In the genomic region with DNA sequence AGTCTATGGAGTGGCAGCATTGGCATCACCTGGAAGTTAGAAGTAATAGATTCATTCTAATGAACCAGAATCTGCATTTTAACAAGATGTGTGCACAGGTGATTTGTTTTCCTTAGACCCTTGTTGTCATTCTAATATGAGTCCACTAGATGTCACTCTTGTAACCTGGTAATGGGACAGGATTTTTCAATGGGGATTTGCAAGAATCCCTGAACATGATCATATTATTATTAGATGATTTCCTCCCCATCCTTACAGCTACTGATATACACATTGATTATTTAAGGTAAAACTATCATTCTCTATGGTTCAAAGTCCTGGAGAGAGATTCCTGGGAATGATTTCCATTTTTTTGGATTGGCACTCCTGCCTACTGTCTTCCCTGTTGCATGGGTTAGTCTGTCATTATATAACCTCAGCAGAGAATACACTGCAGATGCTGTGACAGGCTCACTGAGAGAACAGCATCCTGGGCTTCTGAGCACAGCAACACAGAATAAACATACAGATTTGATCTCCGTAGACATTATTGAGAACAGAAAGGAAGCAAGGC, we compare ENCODE assay signal across 8 cellular contexts.
DNase-seq lines count a peak whose midpoint lies in the region; ATAC-seq, FAIRE-seq and TF ChIP-seq lines count a peak whose summit lies in the region.

No MANE protein-coding gene starts in this region.

- H3K4me3 Mint-ChIP-seq in naive B cell, result no peak overlapping the region

- TF ChIP-seq CTCF in GM13976 (IDR thresholded peaks at IDR 0.05; ENCODE audit: borderline replicate concordance, control extremely low read depth, extremely low read depth, insufficient read depth, missing control alignments), result peak; percentile 51
- peak; percentile 80 for TF ChIP-seq CTCF in IMR-90 (conservative IDR thresholded peaks at IDR 0.05; ENCODE audit: low read depth, low read length)
- peak; percentile 59 for TF ChIP-seq CTCF in epithelial cell of esophagus (IDR thresholded peaks at IDR 0.05; ENCODE audit: insufficient read depth, low read depth, low read length, missing control alignments)

- peaks cover 2% of the 10 kb centered on the region; the same call in 1 of the 2 replicates for H3K4me1 ChIP-seq in IMR-90 (ENCODE audit: control insufficient read depth, insufficient read depth, low read length)

- ATAC-seq in IMR-90 (ENCODE audit: low read depth), result peak; percentile 69
- ATAC-seq in naive B cell (ENCODE audit: low read depth in 2 of 2), result no peak
- ATAC-seq in GM21723 (IDR thresholded peaks at IDR 0.05; ENCODE audit: unreplicated experiment), result no peak

- H3K9ac ChIP-seq in IMR-90 (ENCODE audit: low read depth, low read length), result no peak overlapping the region; the same call in 1 of the 2 replicates

- peak overlapping the region; percentile 72; the same call in 1 of the 2 replicates for H2BK20ac ChIP-seq in IMR-90 (ENCODE audit: low read depth, low read length)

- H3K36me3 ChIP-seq in IMR-90 (ENCODE audit: control insufficient read depth, insufficient read depth, low read length), result no peaks in the 10 kb centered on the region

- H3K27ac ChIP-seq in IMR-90 (ENCODE audit: insufficient read depth, low read length), result no peak overlapping the region

- DNase-seq in AG08395 (ENCODE audit: low spot score), result peak; percentile 77
- DNase-seq in GM13976 (ENCODE audit: low spot score), result peak; percentile 52
- peak; percentile 74 for DNase-seq in IMR-90
- peak; percentile 60 for DNase-seq in RCC 7860 (ENCODE audit: low spot score)
- peak; percentile 69 for DNase-seq in epithelial cell of esophagus (ENCODE audit: low read depth)
- peak; percentile 11 for DNase-seq in naive B cell
- no peak for DNase-seq in 8988T

- peaks cover 0 to 5% (median 0%) of the 10 kb centered on the region in 7 donors for H3K9me3 Mint-ChIP-seq in naive B cell

- CTCF ChIA-PET in IMR-90 (lab: Yijun Ruan, JAX), result interaction anchor here (0.6 to 2.8 kb wide), 3 partner anchors 96 to 1375 kb away, joined by 3 to 11 read pairs (median 3); no protein-coding TSS in a partner anchor

- peak overlapping the region; percentile 49; the same call in 1 of the 2 replicates for H3K18ac ChIP-seq in IMR-90 (ENCODE audit: low read depth, low read length)

- H3K27ac Mint-ChIP-seq in naive B cell, result no peak overlapping the region

- no peaks in the 10 kb centered on the region for H4K20me1 ChIP-seq in IMR-90 (ENCODE audit: insufficient read depth, low read length)

- in situ Hi-C loops in GM13976 (cut with MboI; ENCODE audit: low sequenced_read_pairs, unreplicated experiment) (loop anchor here (25.0 kb wide), 1 partner anchor 1358 kb away; no protein-coding TSS in a partner anchor), IMR-90 (cut with MboI; ENCODE audit: low sequenced_read_pairs) (loop anchor here (5.0 kb wide), 2 partner anchors 433 to 1378 kb away; no protein-coding TSS in a partner anchor)

- peak; percentile 82 for FAIRE-seq in RCC 7860 (lab: Jason Lieb, UNC)

- peak overlapping the region; percentile 43; the same call in 1 of the 2 replicates for H4K91ac ChIP-seq in IMR-90 (ENCODE audit: insufficient read depth, low read depth, low read length)

- 0 out of 3 replicates have a peak overlapping the region, but pooled peaks have one; percentile 6 for H2BK15ac ChIP-seq in IMR-90 (ENCODE audit: low read depth, low read length)

- no peaks in the 10 kb centered on the region for H3K27me3 ChIP-seq in IMR-90 (ENCODE audit: control insufficient read depth, insufficient read depth, low read length)

- peak overlapping the region; percentile 57; the same call in 1 of the 2 replicates for H4K5ac ChIP-seq in IMR-90 (ENCODE audit: low read depth, low read length)

- intact Hi-C loops in IMR-90 (cut with micrococcal nuclease), result loop anchor here (1.0 kb wide), 5 partner anchors 97 to 1376 kb away; no protein-coding TSS in a partner anchor

- dilution Hi-C loops in IMR-90 (cut with HindIII; ENCODE audit: low sequenced_read_pairs, unreplicated experiment), result no loop called here

- no peaks in the 10 kb centered on the region for H3K79me1 ChIP-seq in IMR-90 (ENCODE audit: low read depth in 1 of 2, low read length in 2 of 2)

- peak overlapping the region; percentile 71 for H2BK120ac ChIP-seq in IMR-90 (ENCODE audit: low read depth, low read length)

- H3K56ac ChIP-seq in IMR-90 (ENCODE audit: extremely low read depth, insufficient read depth, low read length), result no peak overlapping the region

- H2AK5ac ChIP-seq in IMR-90 (ENCODE audit: low read depth, low read length), result no peak overlapping the region

- peak overlapping the region; percentile 51 for H2BK5ac ChIP-seq in IMR-90 (ENCODE audit: low read depth, low read length, poor library complexity, severe bottlenecking)

- WGBS in IMR-90 (ENCODE audit: extremely low coverage in 2 of 2, insufficient read length in 1 of 2), 2 experiments, result no CpG with 5 or more reads among the region's 1 CpG

- no peaks in the 10 kb centered on the region for H3K4me1 Mint-ChIP-seq in naive B cell

- no peaks in the 10 kb centered on the region for H3K27me3 Mint-ChIP-seq in naive B cell

- H3K36me3 Mint-ChIP-seq in naive B cell, result no peaks in the 10 kb centered on the region

- H3K23ac ChIP-seq in IMR-90 (ENCODE audit: low read depth, low read length), result no peak overlapping the region

- POLR2A ChIA-PET in IMR-90 (lab: Charles Lee; ENCODE audit: unreplicated experiment), result no interaction called here

- no peak for TF ChIP-seq POLR2A in IMR-90 (IDR thresholded peaks at IDR 0.05; ENCODE audit: low read depth, low read length)

- peak overlapping the region; percentile 69; the same call in 1 of the 2 replicates for H3K4ac ChIP-seq in IMR-90 (ENCODE audit: low read depth, low read length)

- H3K9me1 ChIP-seq in IMR-90 (ENCODE audit: insufficient read depth, low read length), result no peaks in the 10 kb centered on the region

- peak overlapping the region in 1 of 2 experiments; percentile 51; a peak in 1 of 4 replicates for H4K8ac ChIP-seq in IMR-90 (ENCODE audit: low read depth in 2 of 2, low read length in 2 of 2)

- H3K14ac ChIP-seq in IMR-90 (replicated peaks; ENCODE audit: low read depth, low read length), result no peak overlapping the region

- TF ChIP-seq RAD21 in IMR-90 (IDR thresholded peaks at IDR 0.05; ENCODE audit: low read length), result peak; percentile 95

- H3K4me2 ChIP-seq in IMR-90 (ENCODE audit: low read depth, low read length), result no peak overlapping the region

- H3K4me3 ChIP-seq in IMR-90 (ENCODE audit: insufficient read depth, low read depth, low read length) (no peak overlapping the region), epithelial cell of esophagus (ENCODE audit: low read length) (no peak overlapping the region)

- no peak overlapping the region for H2AFZ ChIP-seq in IMR-90 (replicated peaks; ENCODE audit: low read length, poor library complexity)

- BruUV-seq in IMR-90 (replicated peaks; lab: Mats Ljungman, UMichigan), result no TSS peak

- H3K9me3 ChIP-seq in IMR-90 (ENCODE audit: control insufficient read depth, insufficient read depth, low read length), result no peaks in the 10 kb centered on the region

- H2AK9ac ChIP-seq in IMR-90 (replicated peaks; ENCODE audit: low read depth, low read length, poor library complexity), result no peak overlapping the region

TF ChIP-seq in IMR-90, 13 proteins besides CTCF, POLR2A, EP300 and RAD21:
- no peak for TF ChIP-seq MAFK (IDR thresholded peaks at IDR 0.05; ENCODE audit: low read depth, low read length)
- TF ChIP-seq MXI1 (IDR thresholded peaks at IDR 0.05; ENCODE audit: borderline replicate concordance, low read depth, low read length), result no peak
- peak; percentile 93 for TF ChIP-seq SMC3 (IDR thresholded peaks at IDR 0.05; ENCODE audit: low read depth, low read length)
- no peak for TF ChIP-seq CHD1 (IDR thresholded peaks at IDR 0.05; ENCODE audit: low read depth, low read length)
- no peak for TF ChIP-seq BHLHE40 (IDR thresholded peaks at IDR 0.05; ENCODE audit: low read depth, low read length)
- TF ChIP-seq, protein P1, sequence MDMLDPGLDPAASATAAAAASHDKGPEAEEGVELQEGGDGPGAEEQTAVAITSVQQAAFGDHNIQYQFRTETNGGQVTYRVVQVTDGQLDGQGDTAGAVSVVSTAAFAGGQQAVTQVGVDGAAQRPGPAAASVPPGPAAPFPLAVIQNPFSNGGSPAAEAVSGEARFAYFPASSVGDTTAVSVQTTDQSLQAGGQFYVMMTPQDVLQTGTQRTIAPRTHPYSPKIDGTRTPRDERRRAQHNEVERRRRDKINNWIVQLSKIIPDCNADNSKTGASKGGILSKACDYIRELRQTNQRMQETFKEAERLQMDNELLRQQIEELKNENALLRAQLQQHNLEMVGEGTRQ (IDR thresholded peaks at IDR 0.05; ENCODE audit: low read depth, low read length), result no peak
